ENCODE assay signal across 3 cellular contexts in the genomic region with DNA sequence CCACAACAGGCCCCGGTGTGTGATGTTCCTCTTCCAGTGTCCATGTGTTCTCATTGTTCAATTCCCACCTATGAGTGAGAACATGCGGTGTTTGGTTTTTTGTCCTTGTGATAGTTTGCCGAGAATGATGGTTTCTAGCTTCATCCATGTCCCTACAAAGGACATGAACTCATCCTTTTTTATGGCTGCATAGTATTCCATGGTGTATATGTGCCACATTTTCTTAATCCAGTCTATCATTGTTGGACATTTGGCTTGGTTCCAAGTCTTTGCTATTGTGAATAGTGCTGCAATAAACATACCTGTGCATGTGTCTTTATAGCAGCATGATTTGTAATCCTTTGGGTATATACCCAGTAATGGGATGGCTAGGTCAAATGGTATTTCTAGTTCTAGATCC. TPM values are rescaled to one million over a fixed set of nuclear protein-coding genes. Genes with fewer than 3 reads are reported as not detected.
"Had no signal": no experiment of that assay in that cellular context is flagged by ENCODE, and none has a peak within 500 bp of the region (broad histone marks: within the 10 kb centered on the region; RNA-seq: fewer than 3 reads in every experiment).

No MANE protein-coding gene starts in this region.

RNA-seq across cellular contexts. Expression of gene LYPD6, which starts 11.8 kb away (rescaled TPM):
- total RNA-seq: naive thymus-derived CD8-positive, alpha-beta T cell; natural killer cell; natural killer cell treated with Interleukin-12 subunit alpha and Interleukin-12 subunit beta and Interleukin-15 and Interleukin-18, amount 100 ng/mL, for 72 hours had no signal
- polyA plus RNA-seq: naive thymus-derived CD8-positive, alpha-beta T cell had no signal
